In the genomic region with DNA sequence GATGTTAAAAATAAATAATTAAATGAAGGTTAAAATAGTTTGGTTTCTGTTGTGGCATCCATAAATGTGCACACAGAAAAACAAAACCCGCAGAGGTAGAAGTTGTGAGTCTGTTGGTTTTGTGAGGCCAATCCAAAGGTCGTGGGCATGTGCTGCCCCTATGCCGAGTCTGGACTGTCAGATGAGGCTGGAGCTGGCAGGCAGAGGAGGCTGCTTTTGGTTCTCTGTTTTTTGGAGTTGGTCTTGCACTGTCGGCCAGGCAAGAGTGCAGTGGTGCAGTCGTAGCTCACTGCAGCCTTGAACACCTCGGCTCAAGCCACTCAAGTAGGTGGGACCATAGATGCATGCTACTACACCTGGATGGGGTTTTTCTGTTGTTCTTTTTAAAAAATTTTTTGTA, we compare ENCODE assay signal across 22 cellular contexts. TPM values are rescaled to one million over a fixed set of nuclear protein-coding genes. Genes with fewer than 3 reads are reported as not detected.
A peak's percentile ranks its signal among the peaks of the same experiment; 100 is the strongest.
DNase-seq lines count a peak whose midpoint lies in the region; ATAC-seq and TF ChIP-seq lines count a peak whose summit lies in the region.
"Had no signal": no experiment of that assay in that cellular context is flagged by ENCODE, and none has a peak within 500 bp of the region (broad histone marks: within the 10 kb centered on the region; RNA-seq: fewer than 3 reads in every experiment).

No MANE protein-coding gene starts in this region.

- H3K4me2 ChIP-seq in Karpas-422 (ENCODE audit: low read depth, low read length, poor library complexity, severe bottlenecking): peak overlapping the region; percentile 68

- peaks cover 99% of the 10 kb centered on the region for H3K79me2 ChIP-seq in Karpas-422 (ENCODE audit: low read length)

- peak overlapping the region; percentile 22; the same call in 1 of the 2 replicates for H3K4me3 ChIP-seq in Karpas-422 (ENCODE audit: low read length)
- H3K4me3 ChIP-seq: ascending aorta, gastrocnemius medialis, prostate gland had no signal

- POLR2A ChIA-PET in activated naive CD8-positive, alpha-beta T cell treated with anti-CD3 and anti-CD28 coated beads, Interleukin-2, amount 10 ng/mL, durations not matched to agents 7 days and 5 days (lab: Charles Lee): interaction anchor here (0.6 kb wide), 1 partner anchor 21 kb away, joined by 3 read pairs; no protein-coding TSS in a partner anchor

- H3K9me3 ChIP-seq in Karpas-422 (ENCODE audit: low read length): peaks cover 8% of the 10 kb centered on the region; the same call in 1 of the 2 replicates
- H3K9me3 ChIP-seq: prostate gland had no signal

- H3K27me3 ChIP-seq in Karpas-422 (ENCODE audit: low read length): no peaks in the 10 kb centered on the region
- H3K27me3 ChIP-seq: ascending aorta, gastrocnemius medialis had no signal

- DNase-seq in activated naive CD8-positive, alpha-beta T cell treated with anti-CD3 and anti-CD28 coated beads, Interleukin-2, amount 10 ng/mL, durations not matched to agents 7 days and 5 days: no peak
- no peak for DNase-seq in activated naive CD8-positive, alpha-beta T cell treated with anti-CD3 and anti-CD28 coated beads for 36 hours
- DNase-seq in Karpas-422 (peak; percentile 61), left lobe of liver (ENCODE audit: low spot score) (no peak), type B pancreatic cell (ENCODE audit: extremely low spot score, unreplicated experiment) (no peak), SIG-M5 (lab: John Stamatoyannopoulos, UW) (no peak), amniotic stem cell (lab: John Stamatoyannopoulos, UW) (no peak)
- no peak for DNase-seq in stimulated activated CD4-positive, alpha-beta T cell treated with anti-CD3 and anti-CD28 coated beads, Interleukin-2, amount 100 ng/mL, for 24 hours
- DNase-seq: activated gamma-delta T cell; DND-41; gastrocnemius medialis; kidney; mesendoderm; NCI-H1048; NCI-H524 treated with DMSO at 0.1 percent for 48 hours; stimulated activated CD4-positive, alpha-beta T cell treated with anti-CD3 and anti-CD28 coated beads, Interleukin-4, amount 100 ng/mL, for 1 hour; SW 1271 had no signal

- H3K4me3 Mint-ChIP-seq in activated naive CD8-positive, alpha-beta T cell treated with anti-CD3 and anti-CD28 coated beads, Interleukin-2, amount 10 ng/mL, durations not matched to agents 7 days and 5 days: no peak overlapping the region
- H3K4me3 Mint-ChIP-seq in activated naive CD8-positive, alpha-beta T cell treated with anti-CD3 and anti-CD28 coated beads for 36 hours: no peak overlapping the region
- H3K4me3 Mint-ChIP-seq in type B pancreatic cell: no peak overlapping the region
- H3K4me3 Mint-ChIP-seq: neural crest cell had no signal

- ATAC-seq in activated naive CD8-positive, alpha-beta T cell treated with anti-CD3 and anti-CD28 coated beads, Interleukin-2, amount 10 ng/mL, durations not matched to agents 7 days and 5 days (ENCODE audit: low read depth): no peak
- peak; percentile 66 for ATAC-seq in left lobe of liver
- ATAC-seq: esophagus mucosa, gastrocnemius medialis had no signal

- H3K9ac ChIP-seq in Karpas-422 (ENCODE audit: low read length): peak overlapping the region; percentile 41; the same call in 1 of the 2 replicates

- H3K36me3 Mint-ChIP-seq in activated naive CD8-positive, alpha-beta T cell treated with anti-CD3 and anti-CD28 coated beads, Interleukin-2, amount 10 ng/mL, durations not matched to agents 7 days and 5 days: peaks cover 39% of the 10 kb centered on the region
- H3K36me3 Mint-ChIP-seq in activated naive CD8-positive, alpha-beta T cell treated with anti-CD3 and anti-CD28 coated beads for 36 hours: peaks cover 51% of the 10 kb centered on the region
- H3K36me3 Mint-ChIP-seq in type B pancreatic cell: peaks cover 34% of the 10 kb centered on the region

- H3K4me1 Mint-ChIP-seq in activated naive CD8-positive, alpha-beta T cell treated with anti-CD3 and anti-CD28 coated beads, Interleukin-2, amount 10 ng/mL, durations not matched to agents 7 days and 5 days: peaks cover 31% of the 10 kb centered on the region
- peaks cover 50% of the 10 kb centered on the region for H3K4me1 Mint-ChIP-seq in activated naive CD8-positive, alpha-beta T cell treated with anti-CD3 and anti-CD28 coated beads for 36 hours
- H3K4me1 Mint-ChIP-seq in type B pancreatic cell (ENCODE audit: unreplicated experiment): peaks cover 14% of the 10 kb centered on the region

- H4K20me1 ChIP-seq in Karpas-422 (ENCODE audit: insufficient read depth, low read depth, low read length): no peaks in the 10 kb centered on the region

- peak overlapping the region; percentile 50 for H3K27ac Mint-ChIP-seq in activated naive CD8-positive, alpha-beta T cell treated with anti-CD3 and anti-CD28 coated beads, Interleukin-2, amount 10 ng/mL, durations not matched to agents 7 days and 5 days
- H3K27ac Mint-ChIP-seq in activated naive CD8-positive, alpha-beta T cell treated with anti-CD3 and anti-CD28 coated beads for 36 hours: no peak overlapping the region
- peak overlapping the region; percentile 68 for H3K27ac Mint-ChIP-seq in type B pancreatic cell

- H3K9me2 ChIP-seq in Karpas-422 (replicated peaks; ENCODE audit: insufficient read depth, low read length): no peaks in the 10 kb centered on the region

- H2AFZ ChIP-seq in Karpas-422 (ENCODE audit: low read length): no peak overlapping the region

- H3K9me3 Mint-ChIP-seq in activated naive CD8-positive, alpha-beta T cell treated with anti-CD3 and anti-CD28 coated beads, Interleukin-2, amount 10 ng/mL, durations not matched to agents 7 days and 5 days: peaks cover 15% of the 10 kb centered on the region
- peaks cover 18% of the 10 kb centered on the region for H3K9me3 Mint-ChIP-seq in activated naive CD8-positive, alpha-beta T cell treated with anti-CD3 and anti-CD28 coated beads for 36 hours
- H3K9me3 Mint-ChIP-seq in type B pancreatic cell: peaks cover 8% of the 10 kb centered on the region

- H3K36me3 ChIP-seq in Karpas-422 (ENCODE audit: insufficient read depth, low read length): peaks cover 18% of the 10 kb centered on the region

- H3K27me3 Mint-ChIP-seq in activated naive CD8-positive, alpha-beta T cell treated with anti-CD3 and anti-CD28 coated beads, Interleukin-2, amount 10 ng/mL, durations not matched to agents 7 days and 5 days: no peaks in the 10 kb centered on the region
- no peaks in the 10 kb centered on the region for H3K27me3 Mint-ChIP-seq in activated naive CD8-positive, alpha-beta T cell treated with anti-CD3 and anti-CD28 coated beads for 36 hours
- H3K27me3 Mint-ChIP-seq in type B pancreatic cell: no peaks in the 10 kb centered on the region

- peak overlapping the region; percentile 78 for H3K27ac ChIP-seq in Karpas-422 (ENCODE audit: low read length)
- H3K27ac ChIP-seq: ascending aorta, gastrocnemius medialis, prostate gland had no signal

- peaks cover 29% of the 10 kb centered on the region for H3K4me1 ChIP-seq in Karpas-422 (ENCODE audit: low read length)
- H3K4me1 ChIP-seq: prostate gland had no signal

- no peak for TF ChIP-seq CTCF in type B pancreatic cell (conservative IDR thresholded peaks at IDR 0.05)

RNA-seq across cellular contexts. Expression of gene TSSK6, which starts 43.7 kb away (rescaled TPM):
- total RNA-seq in activated naive CD8-positive, alpha-beta T cell treated with anti-CD3 and anti-CD28 coated beads, Interleukin-2, amount 10 ng/mL, durations not matched to agents 7 days and 5 days: 1 to 10 TPM; 5.8 to 6.5 TPM
- total RNA-seq in activated naive CD8-positive, alpha-beta T cell treated with anti-CD3 and anti-CD28 coated beads for 36 hours: 1 to 10 TPM; 3.0 to 3.1 TPM
- 5.0 and 10.8 TPM in 2 replicates for total RNA-seq in Karpas-422 (2014; rRNA removed; shearing (Covaris generic); ENCODE audit: low replicate concordance)
- total RNA-seq in left lobe of liver: 1.8 TPM
- total RNA-seq in type B pancreatic cell (ENCODE audit: low replicate concordance): 1.5 and 2.3 TPM in 2 replicates
- total RNA-seq: ascending aorta, skeletal muscle tissue had no signal

RNA-seq across cellular contexts. Expression of gene NDUFA13, which starts 44.3 kb away (rescaled TPM):
- 100 to 1,000 TPM; 306 to 336 TPM for total RNA-seq in activated naive CD8-positive, alpha-beta T cell treated with anti-CD3 and anti-CD28 coated beads, Interleukin-2, amount 10 ng/mL, durations not matched to agents 7 days and 5 days
- 100 to 1,000 TPM; 306 to 312 TPM for total RNA-seq in activated naive CD8-positive, alpha-beta T cell treated with anti-CD3 and anti-CD28 coated beads for 36 hours
- total RNA-seq in Karpas-422 (2014; rRNA removed; shearing (Covaris generic); ENCODE audit: low replicate concordance): 255 and 557 TPM in 2 replicates
- total RNA-seq in left lobe of liver (200 TPM), type B pancreatic cell (ENCODE audit: low replicate concordance) (396 and 419 TPM in 2 replicates)

RNA-seq across cellular contexts. Expression of gene YJEFN3, which starts 57.0 kb away (rescaled TPM):
- 10 to 100 TPM; 11.7 to 11.9 TPM for total RNA-seq in activated naive CD8-positive, alpha-beta T cell treated with anti-CD3 and anti-CD28 coated beads, Interleukin-2, amount 10 ng/mL, durations not matched to agents 7 days and 5 days
- total RNA-seq in activated naive CD8-positive, alpha-beta T cell treated with anti-CD3 and anti-CD28 coated beads for 36 hours: 1 to 10 TPM; 5.7 to 7.8 TPM
- 7.9 and 11.4 TPM in 2 replicates for total RNA-seq in Karpas-422 (2014; rRNA removed; shearing (Covaris generic); ENCODE audit: low replicate concordance)
- total RNA-seq in left lobe of liver (5.9 TPM), type B pancreatic cell (ENCODE audit: low replicate concordance) (12.2 and 23.2 TPM in 2 replicates)
